Comparison of ENCODE assay signal across 2 cellular contexts in genomic region chr6:39849764-39850163, GRCh38.
TF ChIP-seq lines count a peak whose summit lies in the region.

No MANE protein-coding gene starts in this region.

TF ChIP-seq in HepG2, 621 proteins besides CTCF, POLR2A, EP300 and RAD21 (continues in another document):
- TF ChIP-seq CAMTA2 (CRISPR knock-in tag; IDR thresholded peaks at IDR 0.05; ENCODE audit: borderline replicate concordance) = no peak
- no peak for TF ChIP-seq ZNF253 (CRISPR knock-in tag; IDR thresholded peaks at IDR 0.05; ENCODE audit: borderline replicate concordance)
- no peak for TF ChIP-seq POLR2AphosphoS2 (IDR thresholded peaks at IDR 0.05; ENCODE audit: low read depth, low read length)
- no peak for TF ChIP-seq NR2F2 (IDR thresholded peaks at IDR 0.05; ENCODE audit: borderline replicate concordance, low read depth)
- TF ChIP-seq NPAS2 (CRISPR knock-in tag; IDR thresholded peaks at IDR 0.05; ENCODE audit: borderline replicate concordance) = no peak
- 0 out of 2 replicates have a peak, but pooled peaks have one; percentile 40 for TF ChIP-seq POGK (CRISPR knock-in tag; conservative IDR thresholded peaks at IDR 0.05)
- no peak for TF ChIP-seq ZNF781 (CRISPR knock-in tag; IDR thresholded peaks at IDR 0.05; ENCODE audit: borderline replicate concordance, not compliant biosample characterization)
- TF ChIP-seq PHB2 (IDR thresholded peaks at IDR 0.05; ENCODE audit: partially characterized antibody) = no peak
- no peak for TF ChIP-seq KDM2A (CRISPR knock-in tag; IDR thresholded peaks at IDR 0.05; ENCODE audit: borderline replicate concordance, low read depth)
- 0 out of 2 replicates have a peak, but pooled peaks have one; percentile 52 for TF ChIP-seq ZSCAN31 (CRISPR knock-in tag; IDR thresholded peaks at IDR 0.05; ENCODE audit: low read depth)
- TF ChIP-seq ZNF609 (CRISPR knock-in tag; IDR thresholded peaks at IDR 0.05; ENCODE audit: borderline replicate concordance) = no peak
- TF ChIP-seq TRIM24 (CRISPR knock-in tag; IDR thresholded peaks at IDR 0.05) = no peak
- TF ChIP-seq RBM22 (optimal IDR thresholded peaks at IDR 0.05; ENCODE audit: low read length) = no peak
- TF ChIP-seq NFATC3 (CRISPR knock-in tag; IDR thresholded peaks at IDR 0.05) = no peak
- 0 out of 2 replicates have a peak, but pooled peaks have one; percentile 55 for TF ChIP-seq ZNF329 (CRISPR knock-in tag; IDR thresholded peaks at IDR 0.05; ENCODE audit: low read depth)
- TF ChIP-seq MAF1 (CRISPR knock-in tag; IDR thresholded peaks at IDR 0.05; ENCODE audit: borderline replicate concordance) = no peak
- TF ChIP-seq NFAT5 (CRISPR knock-in tag; IDR thresholded peaks at IDR 0.05) = no peak

TF ChIP-seq in H1, 55 proteins besides CTCF, POLR2A, EP300 and RAD21:
- TF ChIP-seq BRCA1 (IDR thresholded peaks at IDR 0.05; ENCODE audit: low read depth, low read length) (no peak), GTF2F1 (IDR thresholded peaks at IDR 0.05; ENCODE audit: borderline replicate concordance, low read depth, low read length) (no peak), ASH2L (IDR thresholded peaks at IDR 0.05; ENCODE audit: low read length) (no peak)
